ENCODE assay signal across 20 cellular contexts in the genomic region with DNA sequence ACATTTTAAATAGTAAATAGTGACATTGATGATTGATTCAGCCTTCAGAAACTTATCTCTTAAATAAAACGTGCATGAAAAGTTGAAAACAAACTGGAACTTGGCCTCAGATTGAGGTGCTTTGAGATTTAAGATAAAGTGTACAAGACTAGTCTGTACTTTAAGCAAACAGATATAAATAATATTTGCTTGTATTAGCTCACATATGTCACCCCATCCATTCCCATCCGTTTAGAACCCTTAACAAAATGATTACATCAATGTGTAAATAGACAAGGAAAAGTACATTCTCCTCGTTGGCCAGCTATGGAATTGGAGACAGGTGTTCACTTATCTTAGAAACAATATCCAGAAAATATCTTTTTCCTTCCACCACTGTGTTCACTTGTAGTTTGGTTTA.
"Had no signal": no experiment of that assay in that cellular context is flagged by ENCODE, and none has a peak within 500 bp of the region (broad histone marks: within the 10 kb centered on the region; RNA-seq: fewer than 3 reads in every experiment).

No MANE protein-coding gene starts in this region.

- H3K4me2 ChIP-seq: SK-N-SH had no signal

- H3K9ac ChIP-seq: SK-N-SH had no signal

- H3K4me1 ChIP-seq: breast epithelium, SJCRH30 had no signal

- ATAC-seq: activated CD8-positive, alpha-beta memory T cell treated with anti-CD3 and anti-CD28 coated beads, Interleukin-2, amount 10 ng/mL, durations not matched to agents 7 days and 5 days had no signal

- H3K4me3 ChIP-seq: breast epithelium, SJCRH30 had no signal

- H3K36me3 ChIP-seq: breast epithelium, SJCRH30 had no signal

- DNase-seq: activated B cell treated with CpG ODN at 0.5 μM for 24 hours; activated CD4-positive, alpha-beta T cell treated with anti-CD3 and anti-CD28 coated beads for 1 hour; activated CD4-positive, alpha-beta T cell treated with anti-CD3 and anti-CD28 coated beads, Interleukin-2, amount 10 ng/mL, durations not matched to agents 24 days and 14 days; activated CD4-positive, alpha-beta T cell treated with anti-CD3 and anti-CD28 coated beads, Interleukin-2, amount 50 U/mL, for 48 hours; activated CD8-positive, alpha-beta memory T cell treated with anti-CD3 and anti-CD28 coated beads, Interleukin-2, amount 10 ng/mL, durations not matched to agents 7 days and 5 days; activated effector memory CD4-positive, alpha-beta T cell treated with Interleukin-2 at 50 U/mL for 16 hours; activated naive CD4-positive, alpha-beta T cell; activated T-cell treated with anti-CD3 and anti-CD28 coated beads, Interleukin-2, amount 50 U/mL, for 24 hours; aorta; caudate nucleus; NCI-H1105 treated with DMSO at 0.1 percent for 48 hours; NCI-H1436 treated with DMSO at 0.1 percent for 48 hours; NCI-H187; NCI-H2081; NCI-H526; NCI-H82; SJCRH30; SK-N-SH; T-helper 1 cell had no signal

- H3K9me2 ChIP-seq: SK-N-SH had no signal

- H3K27me3 ChIP-seq: breast epithelium, SJCRH30 had no signal

- H3K27ac ChIP-seq: breast epithelium, SJCRH30 had no signal

- H3K9me3 ChIP-seq: breast epithelium, SJCRH30, SK-N-SH had no signal
